14 cellular contexts compared by ENCODE assay signal in genomic region chr3:26484140-26484539, GRCh38.
DNase-seq lines count a peak whose midpoint lies in the region; ATAC-seq, FAIRE-seq and TF ChIP-seq lines count a peak whose summit lies in the region.
"Had no signal": no experiment of that assay in that cellular context is flagged by ENCODE, and none has a peak within 500 bp of the region (broad histone marks: within the 10 kb centered on the region; RNA-seq: fewer than 3 reads in every experiment).

No MANE protein-coding gene starts in this region.

- no peaks in the 10 kb centered on the region for H3K9me3 ChIP-seq in A549
- no peaks in the 10 kb centered on the region for H3K9me3 ChIP-seq in naive thymus-derived CD4-positive, alpha-beta T cell (ENCODE audit: control insufficient read depth in 2 of 3, low read length in 3 of 3)
- H3K9me3 ChIP-seq: BLaER1, prostate gland had no signal

- H3K27ac Mint-ChIP-seq in stimulated activated effector memory CD8-positive, alpha-beta T cell treated with anti-CD3 and anti-CD28 coated beads, Interleukin-12 subunit alpha, Interleukin-12 subunit beta, amount 100 ng/mL, for 72 hours: no peak overlapping the region
- H3K27ac Mint-ChIP-seq in naive thymus-derived CD4-positive, alpha-beta T cell: no peak overlapping the region
- no peak overlapping the region for H3K27ac Mint-ChIP-seq in activated naive CD4-positive, alpha-beta T cell treated with anti-CD3 and anti-CD28 coated beads for 36 hours
- H3K27ac Mint-ChIP-seq: activated T-helper 17 cell treated with anti-CD3 and anti-CD28 coated beads, Interleukin-2, amount 50 U/mL, for 72 hours had no signal

- WGBS in A549 (ENCODE audit: missing lambda C conversion rate): 1% methylated on average over 4 of the region's 4 CpGs

- TF ChIP-seq RAD21 in A549 (conservative IDR thresholded peaks at IDR 0.05 in 1 of 2, IDR thresholded peaks at IDR 0.05 in 1 of 2): no peak

- H3K27me3 Mint-ChIP-seq in naive thymus-derived CD4-positive, alpha-beta T cell: no peaks in the 10 kb centered on the region
- H3K27me3 Mint-ChIP-seq in activated naive CD4-positive, alpha-beta T cell treated with anti-CD3 and anti-CD28 coated beads for 36 hours (ENCODE audit: low read depth): no peaks in the 10 kb centered on the region
- H3K27me3 Mint-ChIP-seq: activated T-helper 17 cell treated with anti-CD3 and anti-CD28 coated beads, Interleukin-2, amount 50 U/mL, for 72 hours; central memory CD8-positive, alpha-beta T cell had no signal

- no peak overlapping the region for H3K27ac ChIP-seq in A549
- H3K27ac ChIP-seq in naive thymus-derived CD4-positive, alpha-beta T cell (ENCODE audit: low read depth, low read length): no peak overlapping the region
- H3K27ac ChIP-seq: BLaER1, prostate gland had no signal

- H3K4me3 ChIP-seq in A549: no peak overlapping the region
- H3K4me3 ChIP-seq in naive thymus-derived CD4-positive, alpha-beta T cell (ENCODE audit: low read length): no peak overlapping the region
- H3K4me3 ChIP-seq: BLaER1, prostate gland had no signal

- H3K4me1 ChIP-seq in A549: no peaks in the 10 kb centered on the region
- no peaks in the 10 kb centered on the region for H3K4me1 ChIP-seq in naive thymus-derived CD4-positive, alpha-beta T cell (ENCODE audit: control insufficient read depth in 2 of 2, insufficient read depth in 2 of 2, low read length in 2 of 2)
- H3K4me1 ChIP-seq: BLaER1, prostate gland had no signal

- H3K27me3 ChIP-seq in naive thymus-derived CD4-positive, alpha-beta T cell (ENCODE audit: control insufficient read depth in 2 of 2, insufficient read depth in 2 of 2, low read length in 2 of 2): no peaks in the 10 kb centered on the region
- H3K27me3 ChIP-seq: BLaER1 had no signal

- no peak for TF ChIP-seq POLR2A in A549 (IDR thresholded peaks at IDR 0.05; ENCODE audit: low read length)

- no peak overlapping the region for H3K4me3 Mint-ChIP-seq in stimulated activated effector memory CD8-positive, alpha-beta T cell treated with anti-CD3 and anti-CD28 coated beads, Interleukin-12 subunit alpha, Interleukin-12 subunit beta, amount 100 ng/mL, for 72 hours
- H3K4me3 Mint-ChIP-seq in naive thymus-derived CD4-positive, alpha-beta T cell: no peak overlapping the region
- no peak overlapping the region for H3K4me3 Mint-ChIP-seq in activated naive CD4-positive, alpha-beta T cell treated with anti-CD3 and anti-CD28 coated beads for 36 hours
- H3K4me3 Mint-ChIP-seq: activated T-helper 17 cell treated with anti-CD3 and anti-CD28 coated beads, Interleukin-2, amount 50 U/mL, for 72 hours; central memory CD8-positive, alpha-beta T cell had no signal

- ATAC-seq in A549: peak; percentile 64 to 78; a peak in 5 of 6 replicates
- ATAC-seq in stimulated activated effector memory CD8-positive, alpha-beta T cell treated with anti-CD3 and anti-CD28 coated beads, Interleukin-12 subunit alpha, Interleukin-12 subunit beta, amount 100 ng/mL, for 72 hours: no peak
- no peak for ATAC-seq in naive thymus-derived CD4-positive, alpha-beta T cell
- ATAC-seq: activated T-helper 17 cell treated with anti-CD3 and anti-CD28 coated beads, Interleukin-2, amount 50 U/mL, for 72 hours had no signal

- H3K9me3 Mint-ChIP-seq in stimulated activated effector memory CD8-positive, alpha-beta T cell treated with anti-CD3 and anti-CD28 coated beads, Interleukin-12 subunit alpha, Interleukin-12 subunit beta, amount 100 ng/mL, for 72 hours: peaks cover 18% of the 10 kb centered on the region
- H3K9me3 Mint-ChIP-seq in naive thymus-derived CD4-positive, alpha-beta T cell: peaks cover 5 to 25% (median 9%) of the 10 kb centered on the region in 11 donors
- no peaks in the 10 kb centered on the region for H3K9me3 Mint-ChIP-seq in activated naive CD4-positive, alpha-beta T cell treated with anti-CD3 and anti-CD28 coated beads for 36 hours

- H3K4me2 ChIP-seq in A549: no peak overlapping the region
- H3K4me2 ChIP-seq: BLaER1 had no signal

- no peak for TF ChIP-seq EP300 in A549 (IDR thresholded peaks at IDR 0.05)

- FAIRE-seq in A549 (lab: Jason Lieb, UNC): no peak

- peak in 1 of 2 experiments; percentile 15 for DNase-seq in A549 (ENCODE audit: low read depth in 1 of 2, low spot score in 1 of 2)
- peak; percentile 27 for DNase-seq in HEK293T (ENCODE audit: extremely low spot score)
- peak; percentile 69 for DNase-seq in OCI-M1 (lab: John Stamatoyannopoulos, UW)
- DNase-seq in iPS DF 4.7 (ENCODE audit: extremely low read depth, low spot score): peak; percentile 14
- DNase-seq in stimulated activated effector memory CD8-positive, alpha-beta T cell treated with anti-CD3 and anti-CD28 coated beads, Interleukin-12 subunit alpha, Interleukin-12 subunit beta, amount 100 ng/mL, for 72 hours (ENCODE audit: low spot score in 2 of 2): no peak
- DNase-seq in naive thymus-derived CD4-positive, alpha-beta T cell: no peak
- DNase-seq in NCI-H748 treated with DMSO at 0.1 percent for 48 hours (lab: John Stamatoyannopoulos, UW): no peak
- DNase-seq in activated naive CD4-positive, alpha-beta T cell treated with anti-CD3 and anti-CD28 coated beads for 36 hours: no peak
- DNase-seq: activated CD4-positive, alpha-beta T cell treated with anti-CD3 and anti-CD28 coated beads for 1 hour; NCI-H1436 treated with DMSO at 0.1 percent for 48 hours had no signal

- TF ChIP-seq CTCF in A549 (IDR thresholded peaks at IDR 0.05): no peak

- H3K36me3 ChIP-seq in naive thymus-derived CD4-positive, alpha-beta T cell (ENCODE audit: control insufficient read depth in 2 of 3, insufficient read depth in 3 of 3, low read length in 3 of 3): no peaks in the 10 kb centered on the region
- H3K36me3 ChIP-seq: BLaER1, prostate gland had no signal

- CTCF ChIA-PET in A549 (lab: Yijun Ruan, JAX) (interaction anchor here (1.0 kb wide), 1 partner anchor 8 kb away, joined by 3 read pairs; no protein-coding TSS in a partner anchor), HEK293T (lab: Yijun Ruan, JAX) (no interaction called here)
- CTCF ChIA-PET in naive thymus-derived CD4-positive, alpha-beta T cell (lab: Charles Lee): no interaction called here
- CTCF ChIA-PET in activated naive CD4-positive, alpha-beta T cell treated with anti-CD3 and anti-CD28 coated beads for 36 hours (lab: Charles Lee): no interaction called here

- POLR2A ChIA-PET in A549 (lab: Yijun Ruan, JAX) (no interaction called here), HEK293T (lab: Yijun Ruan, JAX) (no interaction called here)
- POLR2A ChIA-PET in naive thymus-derived CD4-positive, alpha-beta T cell (lab: Charles Lee): no interaction called here

- intact Hi-C loops in naive thymus-derived CD4-positive, alpha-beta T cell (cut with micrococcal nuclease): no loop called here
- intact Hi-C loops in activated naive CD4-positive, alpha-beta T cell treated with anti-CD3 and anti-CD28 coated beads for 36 hours (cut with micrococcal nuclease): no loop called here

- no peaks in the 10 kb centered on the region for H3K36me3 Mint-ChIP-seq in stimulated activated effector memory CD8-positive, alpha-beta T cell treated with anti-CD3 and anti-CD28 coated beads, Interleukin-12 subunit alpha, Interleukin-12 subunit beta, amount 100 ng/mL, for 72 hours
- H3K36me3 Mint-ChIP-seq in naive thymus-derived CD4-positive, alpha-beta T cell: peaks cover 0 to 9% (median 0%) of the 10 kb centered on the region in 5 donors
- no peaks in the 10 kb centered on the region for H3K36me3 Mint-ChIP-seq in activated naive CD4-positive, alpha-beta T cell treated with anti-CD3 and anti-CD28 coated beads for 36 hours (ENCODE audit: low read depth)

- H3K4me1 Mint-ChIP-seq in stimulated activated effector memory CD8-positive, alpha-beta T cell treated with anti-CD3 and anti-CD28 coated beads, Interleukin-12 subunit alpha, Interleukin-12 subunit beta, amount 100 ng/mL, for 72 hours: no peaks in the 10 kb centered on the region
- peaks cover 0 to 5% (median 0%) of the 10 kb centered on the region in 7 donors for H3K4me1 Mint-ChIP-seq in naive thymus-derived CD4-positive, alpha-beta T cell
- H3K4me1 Mint-ChIP-seq in activated naive CD4-positive, alpha-beta T cell treated with anti-CD3 and anti-CD28 coated beads for 36 hours (ENCODE audit: low read depth): no peaks in the 10 kb centered on the region
- H3K4me1 Mint-ChIP-seq: activated T-helper 17 cell treated with anti-CD3 and anti-CD28 coated beads, Interleukin-2, amount 50 U/mL, for 72 hours; central memory CD8-positive, alpha-beta T cell had no signal

TF ChIP-seq in A549, 52 proteins besides CTCF, POLR2A, EP300 and RAD21:
- no peak for TF ChIP-seq FOSB (CRISPR knock-in tag; IDR thresholded peaks at IDR 0.05)
- no peak for TF ChIP-seq KDM1A (IDR thresholded peaks at IDR 0.05; ENCODE audit: low read depth)
- TF ChIP-seq HEYL (CRISPR knock-in tag; IDR thresholded peaks at IDR 0.05): no peak
- TF ChIP-seq JUN (IDR thresholded peaks at IDR 0.05): no peak
- TF ChIP-seq RNF2 (IDR thresholded peaks at IDR 0.05; ENCODE audit: borderline replicate concordance, low read depth): no peak
- TF ChIP-seq RARB (CRISPR knock-in tag; IDR thresholded peaks at IDR 0.05): no peak
- no peak for TF ChIP-seq GATA3 (IDR thresholded peaks at IDR 0.05; ENCODE audit: borderline replicate concordance)

TF ChIP-seq in HEK293T, 16 proteins besides CTCF, POLR2A, EP300 and RAD21:
- no peak for TF ChIP-seq CTBP1 (IDR thresholded peaks at IDR 0.05; ENCODE audit: borderline replicate concordance)

Comparison
In these comparisons a context has a peak if more than half of its experiments do, and no peak if none do; other contexts are left out.
1. ATAC-seq: peak in A549 (2 of 2); none in stimulated activated effector memory CD8-positive, alpha-beta T cell treated with anti-CD3 and anti-CD28 coated beads, Interleukin-12 subunit alpha, Interleukin-12 subunit beta, amount 100 ng/mL, for 72 hours (single experiment) and naive thymus-derived CD4-positive, alpha-beta T cell (single experiment).
2. DNase-seq: peak in HEK293T (single experiment), OCI-M1 (single experiment) and iPS DF 4.7 (single experiment); none in stimulated activated effector memory CD8-positive, alpha-beta T cell treated with anti-CD3 and anti-CD28 coated beads, Interleukin-12 subunit alpha, Interleukin-12 subunit beta, amount 100 ng/mL, for 72 hours (0 of 2), naive thymus-derived CD4-positive, alpha-beta T cell (0 of 9), NCI-H748 treated with DMSO at 0.1 percent for 48 hours (single experiment) and activated naive CD4-positive, alpha-beta T cell treated with anti-CD3 and anti-CD28 coated beads for 36 hours (single experiment).